Comparison of ENCODE assay signal across 16 cellular contexts in the genomic region with DNA sequence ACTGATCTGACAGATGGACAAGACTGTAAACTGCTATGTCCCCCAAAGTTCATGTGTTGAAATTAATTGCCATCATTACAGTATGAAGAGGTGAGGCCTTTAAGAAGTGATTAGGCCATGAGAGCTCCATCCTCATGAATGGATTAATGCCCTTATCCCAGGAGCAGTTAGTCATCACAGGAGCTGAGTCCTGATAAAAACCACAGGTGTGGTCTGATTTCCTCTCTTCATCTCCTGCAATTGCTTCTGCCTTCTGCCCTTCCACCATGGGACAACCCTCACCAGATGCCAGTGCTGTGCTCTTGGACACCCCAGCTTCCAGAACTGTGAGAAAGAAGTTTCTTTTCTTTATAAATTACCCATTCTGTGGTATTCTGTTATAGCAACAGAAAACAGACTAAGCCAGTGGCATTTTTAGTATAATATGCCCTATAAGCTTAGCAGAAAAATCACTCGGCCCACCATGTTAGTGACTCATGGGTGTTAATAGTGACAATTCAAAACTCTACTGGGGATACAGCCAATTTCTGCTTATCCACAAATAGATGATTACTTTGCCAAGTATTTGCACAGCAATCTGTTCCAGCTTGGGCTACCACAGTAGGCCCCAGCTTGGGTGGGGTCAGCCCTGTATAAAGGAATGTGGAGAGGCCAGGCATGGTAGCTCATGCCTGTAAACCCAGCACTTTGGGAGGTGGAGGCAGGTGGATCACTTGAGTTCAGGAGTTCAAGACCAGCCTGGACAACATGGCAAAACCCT.
DNase-seq lines count a peak whose midpoint lies in the region; ATAC-seq and FAIRE-seq lines count a peak whose summit lies in the region.
"Had no signal": no experiment of that assay in that cellular context is flagged by ENCODE, and none has a peak within 500 bp of the region (broad histone marks: within the 10 kb centered on the region; RNA-seq: fewer than 3 reads in every experiment).

No MANE protein-coding gene starts in this region.

- ATAC-seq in stimulated activated naive CD8-positive, alpha-beta T cell treated with anti-CD3 and anti-CD28 coated beads, Interleukin-15, Interleukin-2, amounts not matched to agents 100 U/mL and 50 U/mL, for 24 hours = no peak
- ATAC-seq: Panc1 had no signal

- 39 to 46% (median 42%) methylated on average over 1 of the region's 1 CpG for WGBS in small intestine, 3 donors

- no peaks in the 10 kb centered on the region for H3K9me3 ChIP-seq in small intestine (ENCODE audit: control insufficient read depth, low read depth)

- H3K4me3 ChIP-seq in small intestine (ENCODE audit: low read depth in 1 of 2, low read length in 2 of 2) = no peak overlapping the region
- H3K4me3 ChIP-seq: sigmoid colon had no signal

- no peaks in the 10 kb centered on the region for H3K4me1 ChIP-seq in small intestine (ENCODE audit: control insufficient read depth in 2 of 2, insufficient read depth in 1 of 2, low read depth in 1 of 2, low read length in 1 of 2)
- H3K4me1 ChIP-seq: sigmoid colon had no signal

- no peak overlapping the region for H3K27ac ChIP-seq in small intestine (ENCODE audit: low read depth in 1 of 2, low read length in 1 of 2)
- H3K27ac ChIP-seq: 22Rv1, sigmoid colon, VCaP had no signal

- FAIRE-seq in small intestine (lab: Jason Lieb, UNC) = no peak

- no peaks in the 10 kb centered on the region for H3K27me3 ChIP-seq in small intestine (ENCODE audit: control insufficient read depth in 2 of 2, insufficient read depth in 2 of 2, low read length in 2 of 2)
- H3K27me3 ChIP-seq: sigmoid colon had no signal

- H3K36me3 ChIP-seq in small intestine (ENCODE audit: control insufficient read depth in 2 of 2, insufficient read depth in 2 of 2, low read length in 2 of 2) = no peaks in the 10 kb centered on the region
- H3K36me3 ChIP-seq: sigmoid colon had no signal

- peak; percentile 23 for DNase-seq in DMS 273 (lab: John Stamatoyannopoulos, UW; ENCODE audit: unreplicated experiment)
- DNase-seq in DMS 273 treated with DMSO at 0.1 percent for 48 hours (lab: John Stamatoyannopoulos, UW) = no peak
- peak; percentile 91 for DNase-seq in RPMI7951 (ENCODE audit: low read depth)
- peak; percentile 32 for DNase-seq in fibroblast of gingiva (ENCODE audit: low read depth)
- DNase-seq in small intestine = peak; percentile 48
- DNase-seq in GM19240 (ENCODE audit: insufficient read length, low spot score) = no peak
- no peak for DNase-seq in stimulated activated naive CD8-positive, alpha-beta T cell treated with anti-CD3 and anti-CD28 coated beads, Interleukin-15, Interleukin-2, amounts not matched to agents 100 U/mL and 50 U/mL, for 24 hours
- no peak for DNase-seq in NCI-H146 treated with DMSO at 0.1 percent for 48 hours (lab: John Stamatoyannopoulos, UW; ENCODE audit: unreplicated experiment)
- DNase-seq: activated T-cell treated with anti-CD3 and anti-CD28 coated beads, Interleukin-2, amount 50 U/mL, for 48 hours; glutamatergic neuron; mesendoderm; NCI-H2081 treated with DMSO at 0.1 percent for 48 hours; sigmoid colon had no signal

Comparison
In these comparisons a context has a peak if more than half of its experiments do, and no peak if none do; other contexts are left out.
1. DNase-seq: peak in DMS 273 (single experiment), RPMI7951 (single experiment), fibroblast of gingiva (single experiment) and small intestine (single experiment); none in DMS 273 treated with DMSO at 0.1 percent for 48 hours (single experiment), GM19240 (single experiment), stimulated activated naive CD8-positive, alpha-beta T cell treated with anti-CD3 and anti-CD28 coated beads, Interleukin-15, Interleukin-2, amounts not matched to agents 100 U/mL and 50 U/mL, for 24 hours (single experiment) and NCI-H146 treated with DMSO at 0.1 percent for 48 hours (single experiment).